Comparison of ENCODE assay signal across 24 cellular contexts in the genomic region with DNA sequence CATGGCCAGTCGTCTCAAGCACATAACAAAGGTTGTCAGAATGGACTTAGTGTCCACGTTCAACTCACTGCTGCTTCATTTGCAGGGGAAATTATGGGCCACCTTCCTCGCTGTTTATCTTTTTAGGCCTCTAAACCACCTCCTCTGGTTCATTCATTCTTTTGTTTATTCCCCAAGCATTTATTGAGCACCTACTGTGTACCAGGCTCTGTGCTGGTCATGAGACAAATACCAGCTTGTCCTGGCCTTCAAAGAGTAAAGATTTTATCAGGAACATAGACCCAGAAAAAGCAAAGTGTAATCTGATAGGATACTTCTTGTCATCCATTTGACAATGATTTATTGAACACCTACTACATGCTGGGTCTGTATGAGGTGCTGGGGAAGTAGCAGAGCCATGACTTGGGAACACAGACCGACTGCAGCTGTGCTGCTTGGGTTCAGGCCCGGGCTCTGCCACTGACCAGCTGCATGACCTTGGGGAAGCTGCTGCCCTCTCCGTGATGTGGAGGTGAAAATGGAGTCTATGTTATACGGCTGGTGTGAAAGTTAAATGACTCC.
"Had no signal": no experiment of that assay in that cellular context is flagged by ENCODE, and none has a peak within 500 bp of the region (broad histone marks: within the 10 kb centered on the region; RNA-seq: fewer than 3 reads in every experiment).

No MANE protein-coding gene starts in this region.

- H3K9me3 ChIP-seq: heart right ventricle, left ventricle myocardium inferior, mucosa of descending colon, neutrophil, right atrium auricular region, suprapubic skin, thoracic aorta, tibial artery, upper lobe of right lung had no signal

- H3K36me3 ChIP-seq: heart right ventricle, left ventricle myocardium inferior, neutrophil, right atrium auricular region, suprapubic skin, thoracic aorta, tibial artery, upper lobe of right lung had no signal

- H3K4me2 ChIP-seq: hepatocyte had no signal

- H3K4me3 ChIP-seq: heart right ventricle, hepatocyte, left ventricle myocardium inferior, lung, mucosa of descending colon, right atrium auricular region, skin epidermis, suprapubic skin, thoracic aorta, tibial artery, upper lobe of right lung had no signal

- H3K27me3 ChIP-seq: hepatocyte, neutrophil, right atrium auricular region, suprapubic skin, upper lobe of right lung had no signal

- H3K4me1 ChIP-seq: left ventricle myocardium inferior, tibial artery, upper lobe of right lung had no signal

- FAIRE-seq: urothelium cell line had no signal

- ATAC-seq: heart right ventricle; mucosa of descending colon; naive thymus-derived CD4-positive, alpha-beta T cell; natural killer cell treated with Interleukin-12 subunit alpha and Interleukin-12 subunit beta and Interleukin-15 and Interleukin-18, amount 100 ng/mL, for 72 hours; sciatic nerve; stimulated activated effector memory CD8-positive, alpha-beta T cell treated with anti-CD3 and anti-CD28 coated beads, Interleukin-12 subunit alpha, Interleukin-12 subunit beta, amount 100 ng/mL, for 72 hours; upper lobe of right lung had no signal

- H3K27ac ChIP-seq: heart right ventricle, hepatocyte, left ventricle myocardium inferior, neutrophil, parathyroid adenoma, right atrium auricular region, suprapubic skin, thoracic aorta, tibial artery, upper lobe of right lung had no signal

- H3K79me2 ChIP-seq: hepatocyte, parathyroid adenoma had no signal

- DNase-seq: heart right ventricle; islet precursor cell; left ventricle myocardium inferior; midbrain; naive thymus-derived CD4-positive, alpha-beta T cell; occipital lobe; stimulated activated CD4-positive, alpha-beta T cell treated with anti-CD3 and anti-CD28 coated beads, Interleukin-4, amount 100 ng/mL, for 24 hours; stimulated activated naive CD4-positive, alpha-beta T cell; tibial artery; trophoblast cell; upper lobe of right lung had no signal

- H2AFZ ChIP-seq: hepatocyte, parathyroid adenoma had no signal

- H3K9ac ChIP-seq: parathyroid adenoma had no signal
